Comparison of ENCODE assay signal across 1 cellular context in genomic region chr22:32901925-32902324, GRCh38.
TF ChIP-seq lines count a peak whose summit lies in the region.

No MANE protein-coding gene starts in this region.

TF ChIP-seq in HCT116, 20 proteins besides CTCF, POLR2A, EP300 and RAD21 (continued from another document):
- TF ChIP-seq REST (IDR thresholded peaks at IDR 0.05; ENCODE audit: low read depth): no peak
- TF ChIP-seq ZBTB33 (IDR thresholded peaks at IDR 0.05; ENCODE audit: extremely low read depth, insufficient replicate concordance, low read length): no peak
- TF ChIP-seq SIN3A (IDR thresholded peaks at IDR 0.05; ENCODE audit: low read depth): no peak
TF ChIP-seq in HCT116: peak in this region for 0.
